1 cellular context compared by ENCODE assay signal in genomic region chr6:43856005-43856765, GRCh38.
TF ChIP-seq lines count a peak whose summit lies in the region.

No MANE protein-coding gene starts in this region.

TF ChIP-seq in HepG2, 621 proteins besides CTCF, POLR2A, EP300 and RAD21 (continued from another document and continues in another):
- TF ChIP-seq HIC2 (CRISPR knock-in tag; IDR thresholded peaks at IDR 0.05; ENCODE audit: low read depth) (peak; percentile 89; the same call in 1 of the 2 replicates), ZNF451 (CRISPR knock-in tag; IDR thresholded peaks at IDR 0.05) (no peak), ZKSCAN5 (CRISPR knock-in tag; IDR thresholded peaks at IDR 0.05) (0 out of 2 replicates have a peak, but pooled peaks have one; percentile 29), FOXK1 (CRISPR knock-in tag; IDR thresholded peaks at IDR 0.05; ENCODE audit: borderline replicate concordance, low read depth) (0 out of 2 replicates have a peak, but pooled peaks have one; percentile 13), SP5 (CRISPR knock-in tag; IDR thresholded peaks at IDR 0.05; ENCODE audit: borderline replicate concordance, low read depth) (no peak; the same call in 1 of the 2 replicates), FOXO1 (CRISPR knock-in tag; IDR thresholded peaks at IDR 0.05) (peak; percentile 52), ZNF605 (CRISPR knock-in tag; IDR thresholded peaks at IDR 0.05) (no peak; the same call in 1 of the 2 replicates), NONO (IDR thresholded peaks at IDR 0.05) (no peak), NONO (CRISPR knock-in tag; conservative IDR thresholded peaks at IDR 0.05) (peak; percentile 78), SIX4 (CRISPR knock-in tag; IDR thresholded peaks at IDR 0.05) (peak; percentile 50; the same call in 1 of the 2 replicates), MAZ (IDR thresholded peaks at IDR 0.05; ENCODE audit: borderline replicate concordance, low read depth, low read length) (no peak; the same call in 1 of the 2 replicates), MAZ (CRISPR knock-in tag; IDR thresholded peaks at IDR 0.05; ENCODE audit: low read depth) (no peak), BORCS8-MEF2B (CRISPR knock-in tag; IDR thresholded peaks at IDR 0.05) (no peak; the same call in 1 of the 2 replicates), MXD1 (CRISPR knock-in tag; IDR thresholded peaks at IDR 0.05) (no peak), TFDP2 (CRISPR knock-in tag; IDR thresholded peaks at IDR 0.05) (peak; percentile 46; the same call in 1 of the 2 replicates), KAT2B (IDR thresholded peaks at IDR 0.05; ENCODE audit: borderline replicate concordance, low read depth, low read length) (no peak), ZNF616 (CRISPR knock-in tag; IDR thresholded peaks at IDR 0.05; ENCODE audit: low read depth) (no peak), NCOA1 (CRISPR knock-in tag; IDR thresholded peaks at IDR 0.05) (no peak; the same call in 1 of the 2 replicates), ZNF296 (CRISPR knock-in tag; conservative IDR thresholded peaks at IDR 0.05) (no peak), SYNCRIP (IDR thresholded peaks at IDR 0.05; ENCODE audit: insufficient read depth, low read depth, low read length) (no peak), CBX5 (CRISPR knock-in tag; IDR thresholded peaks at IDR 0.05; ENCODE audit: borderline replicate concordance) (peak; percentile 97), THAP8 (CRISPR knock-in tag; IDR thresholded peaks at IDR 0.05; ENCODE audit: borderline replicate concordance) (no peak), ZNF788 (CRISPR knock-in tag; IDR thresholded peaks at IDR 0.05; ENCODE audit: borderline replicate concordance) (peak; percentile 71; the same call in 1 of the 2 replicates), GTF3A (CRISPR knock-in tag; conservative IDR thresholded peaks at IDR 0.05) (peak; percentile 48; the same call in 1 of the 2 replicates), IKZF1 (IDR thresholded peaks at IDR 0.05) (no peak), KMT2A (CRISPR knock-in tag; IDR thresholded peaks at IDR 0.05) (no peak), SCMH1 (CRISPR knock-in tag; IDR thresholded peaks at IDR 0.05; ENCODE audit: borderline replicate concordance) (no peak), CBX1 (IDR thresholded peaks at IDR 0.05; ENCODE audit: low read depth) (peak; percentile 92), TBX2 (CRISPR knock-in tag; IDR thresholded peaks at IDR 0.05; ENCODE audit: borderline replicate concordance) (peak; percentile 67; the same call in 1 of the 2 replicates), HOXA7 (CRISPR knock-in tag; IDR thresholded peaks at IDR 0.05) (no peak), NFYB (CRISPR knock-in tag; IDR thresholded peaks at IDR 0.05) (no peak), ZNF180 (CRISPR knock-in tag; IDR thresholded peaks at IDR 0.05; ENCODE audit: borderline replicate concordance, low read depth) (no peak), ZNF850 (CRISPR knock-in tag; conservative IDR thresholded peaks at IDR 0.05) (no peak), NR2F1 (CRISPR knock-in tag; IDR thresholded peaks at IDR 0.05) (no peak; a peak in 1 of 4 replicates), NKX3-1 (CRISPR knock-in tag; IDR thresholded peaks at IDR 0.05) (no peak), ZNF577 (CRISPR knock-in tag; IDR thresholded peaks at IDR 0.05; ENCODE audit: borderline replicate concordance, low read depth) (no peak), ZNF263 (CRISPR knock-in tag; IDR thresholded peaks at IDR 0.05) (no peak; the same call in 1 of the 2 replicates), STAT5B (CRISPR knock-in tag; IDR thresholded peaks at IDR 0.05) (no peak), ZNF737 (CRISPR knock-in tag; IDR thresholded peaks at IDR 0.05; ENCODE audit: borderline replicate concordance) (no peak), TGIF2 (CRISPR knock-in tag; IDR thresholded peaks at IDR 0.05) (peak; percentile 93; the same call in 1 of the 2 replicates), U2AF2 (IDR thresholded peaks at IDR 0.05; ENCODE audit: low read depth, low read length) (no peak), ZNF354B (CRISPR knock-in tag; IDR thresholded peaks at IDR 0.05) (no peak), MIER2 (CRISPR knock-in tag; IDR thresholded peaks at IDR 0.05) (peak; percentile 85; the same call in 1 of the 2 replicates), SPEN (CRISPR knock-in tag; IDR thresholded peaks at IDR 0.05; ENCODE audit: low read depth) (peak; percentile 94), ATF2 (CRISPR knock-in tag; IDR thresholded peaks at IDR 0.05) (0 out of 2 replicates have a peak, but pooled peaks have one; percentile 78), THRA (CRISPR knock-in tag; IDR thresholded peaks at IDR 0.05; ENCODE audit: borderline replicate concordance) (peak; percentile 91), TIGD3 (CRISPR knock-in tag; IDR thresholded peaks at IDR 0.05; ENCODE audit: borderline replicate concordance) (no peak), CHD2 (IDR thresholded peaks at IDR 0.05; ENCODE audit: low read depth, low read length) (0 out of 2 replicates have a peak, but pooled peaks have one; percentile 28), ETV6 (CRISPR knock-in tag; conservative IDR thresholded peaks at IDR 0.05) (no peak; the same call in 1 of the 2 replicates), KLF9 (CRISPR knock-in tag; IDR thresholded peaks at IDR 0.05; ENCODE audit: low read depth) (no peak), SALL2 (CRISPR knock-in tag; IDR thresholded peaks at IDR 0.05) (no peak), ZNF558 (CRISPR knock-in tag; IDR thresholded peaks at IDR 0.05; ENCODE audit: borderline replicate concordance) (no peak), CREBL2 (CRISPR knock-in tag; IDR thresholded peaks at IDR 0.05; ENCODE audit: borderline replicate concordance) (no peak), ZNF562 (CRISPR knock-in tag; IDR thresholded peaks at IDR 0.05; ENCODE audit: borderline replicate concordance) (no peak), RCOR2 (CRISPR knock-in tag; IDR thresholded peaks at IDR 0.05) (peak; percentile 52; the same call in 1 of the 2 replicates), FIP1L1 (IDR thresholded peaks at IDR 0.05; ENCODE audit: borderline replicate concordance, insufficient read depth, low read depth, low read length) (no peak), GATA4 (IDR thresholded peaks at IDR 0.05; ENCODE audit: borderline replicate concordance, low read depth) (no peak), ZFAT (CRISPR knock-in tag; conservative IDR thresholded peaks at IDR 0.05) (no peak), MAFK (conservative IDR thresholded peaks at IDR 0.05 in 1 of 2, IDR thresholded peaks at IDR 0.05 in 1 of 2; ENCODE audit: low read length in 2 of 2) (no peak), ZNF30 (CRISPR knock-in tag; IDR thresholded peaks at IDR 0.05) (no peak), ZGPAT (CRISPR knock-in tag; IDR thresholded peaks at IDR 0.05) (peak; percentile 67; the same call in 1 of the 2 replicates), MBD4 (IDR thresholded peaks at IDR 0.05; ENCODE audit: borderline replicate concordance, low read length) (no peak), ZNF124 (CRISPR knock-in tag; IDR thresholded peaks at IDR 0.05) (peak; percentile 85; the same call in 1 of the 2 replicates), ZNF557 (CRISPR knock-in tag; IDR thresholded peaks at IDR 0.05) (no peak), GLMP (CRISPR knock-in tag; IDR thresholded peaks at IDR 0.05; ENCODE audit: borderline replicate concordance) (no peak), ZNF782 (CRISPR knock-in tag; IDR thresholded peaks at IDR 0.05; ENCODE audit: borderline replicate concordance) (0 out of 2 replicates have a peak, but pooled peaks have one; percentile 33), ZNF362 (CRISPR knock-in tag; IDR thresholded peaks at IDR 0.05; ENCODE audit: borderline replicate concordance) (no peak)
